31 cellular contexts compared by ENCODE assay signal in the genomic region with DNA sequence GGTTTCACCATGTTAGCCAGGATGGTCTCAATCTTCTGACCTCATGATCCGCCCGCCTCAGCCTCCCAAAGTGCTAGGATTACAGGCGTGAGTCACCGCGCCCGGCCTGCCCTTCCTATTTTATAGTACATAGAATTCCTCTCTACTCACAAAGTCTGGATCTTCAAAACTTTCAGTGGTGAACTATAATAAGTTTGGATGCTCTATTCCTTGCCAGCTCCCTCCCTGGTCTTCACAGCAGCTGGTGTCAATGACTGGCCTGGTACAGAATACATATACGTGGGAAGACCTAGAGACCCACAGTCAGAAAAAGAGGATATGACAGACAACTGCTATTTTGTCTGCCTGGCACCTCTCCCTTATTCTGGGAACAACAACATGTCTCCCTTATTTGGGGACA. TPM values are rescaled to one million over a fixed set of nuclear protein-coding genes. Genes with fewer than 3 reads are reported as not detected.
DNase-seq lines count a peak whose midpoint lies in the region; ATAC-seq, FAIRE-seq and TF ChIP-seq lines count a peak whose summit lies in the region.
"Had no signal": no experiment of that assay in that cellular context is flagged by ENCODE, and none has a peak within 500 bp of the region (broad histone marks: within the 10 kb centered on the region; RNA-seq: fewer than 3 reads in every experiment).

No MANE protein-coding gene starts in this region.

- peak overlapping the region; percentile 43; the same call in 1 of the 2 replicates for H3K4me2 ChIP-seq in HepG2 (ENCODE audit: low read depth, low read length)

- no peak for TF ChIP-seq CTCF in HepG2 (CRISPR knock-in tag; IDR thresholded peaks at IDR 0.05)
- no peak for TF ChIP-seq CTCF in right lobe of liver (IDR thresholded peaks at IDR 0.05)
- no peak for TF ChIP-seq CTCF in endodermal cell (conservative IDR thresholded peaks at IDR 0.05)
- no peak for TF ChIP-seq CTCF in nephron progenitor cell (IDR thresholded peaks at IDR 0.05)
- no peak for TF ChIP-seq CTCF in type B pancreatic cell (conservative IDR thresholded peaks at IDR 0.05)

- peaks cover 86% of the 10 kb centered on the region for H3K79me2 ChIP-seq in HepG2 (ENCODE audit: insufficient read depth, low read length)

- H3K4me3 Mint-ChIP-seq in endodermal cell: peak overlapping the region; percentile 13
- H3K4me3 Mint-ChIP-seq in nephron progenitor cell: no peak overlapping the region
- H3K4me3 Mint-ChIP-seq in type B pancreatic cell: no peak overlapping the region
- H3K4me3 Mint-ChIP-seq: activated CD4-positive, alpha-beta T cell treated with anti-CD3 and anti-CD28 coated beads for 36 hours; activated naive CD8-positive, alpha-beta T cell treated with anti-CD3 and anti-CD28 coated beads for 36 hours; CD4-positive, alpha-beta memory T cell; stimulated activated naive CD8-positive, alpha-beta T cell treated with anti-CD3 and anti-CD28 coated beads, Interleukin-15, amount 100 ng/mL, for 72 hours had no signal

- ATAC-seq in HepG2 (peak; percentile 52), right lobe of liver (no peak), GM18873 (IDR thresholded peaks at IDR 0.05; ENCODE audit: low FRiP score, unreplicated experiment) (no peak), GM18505 (IDR thresholded peaks at IDR 0.05; ENCODE audit: unreplicated experiment) (no peak)
- ATAC-seq: activated CD4-positive, alpha-beta T cell treated with anti-CD3 and anti-CD28 coated beads for 36 hours; pancreas; stimulated activated naive CD8-positive, alpha-beta T cell treated with anti-CD3 and anti-CD28 coated beads, Interleukin-15, amount 100 ng/mL, for 72 hours had no signal

- TF ChIP-seq EP300 in HepG2 (IDR thresholded peaks at IDR 0.05; ENCODE audit: low read depth in 2 of 2, low read length in 2 of 2) (no peak), HepG2 (CRISPR knock-in tag; IDR thresholded peaks at IDR 0.05; ENCODE audit: borderline replicate concordance) (no peak)

- no peaks in the 10 kb centered on the region for H3K9me3 ChIP-seq in HepG2 (ENCODE audit: low read length)
- H3K9me3 ChIP-seq in right lobe of liver: no peaks in the 10 kb centered on the region
- no peaks in the 10 kb centered on the region for H3K9me3 ChIP-seq in endodermal cell (ENCODE audit: control insufficient read depth, low read length)
- H3K9me3 ChIP-seq: HAP-1, pancreas, thyroid gland had no signal

- H3K27ac ChIP-seq in HepG2 (ENCODE audit: extremely low read length, insufficient read depth, low read length) (peak overlapping the region; percentile 62), right lobe of liver (no peak overlapping the region), endodermal cell (ENCODE audit: low read depth, low read length) (no peak overlapping the region)
- H3K27ac ChIP-seq: pancreas, SJCRH30, thyroid gland had no signal

- WGBS in HepG2 (ENCODE audit: low lambda C conversion rate): 96% methylated on average over 7 of the region's 7 CpGs
- WGBS in right lobe of liver (ENCODE audit: insufficient coverage, low coverage, low lambda C conversion rate, missing lambda C conversion rate): 94% methylated on average over 6 of the region's 7 CpGs
- WGBS in endodermal cell (ENCODE audit: insufficient coverage in 1 of 2, insufficient read length in 1 of 2), 2 experiments: 95 to 100% methylated on average over 7 of the region's 7 CpGs

- H3K4me3 ChIP-seq in HepG2 (replicated peaks in 1 of 3; ENCODE audit: insufficient read depth in 1 of 3, low read depth in 2 of 3, low read length in 3 of 3) (no peak overlapping the region), right lobe of liver (no peak overlapping the region), endodermal cell (ENCODE audit: low read length) (peak overlapping the region; percentile 67)
- H3K4me3 ChIP-seq: HAP-1, pancreas, SJCRH30, thyroid gland had no signal

- FAIRE-seq in HepG2 (lab: Jason Lieb, UNC): no peak
- FAIRE-seq: pancreas had no signal

- POLR2A ChIA-PET in HepG2 (lab: Yijun Ruan, JAX): interaction anchor here (1.0 to 1.1 kb wide), 2 partner anchors 40 to 41 kb away, joined by 3 to 5 read pairs; partner anchors contain the start of gene ARHGAP12

- BruUV-seq in HepG2 (replicated peaks; lab: Mats Ljungman, UMichigan): no TSS peak

- intact Hi-C loops in HepG2 (cut with micrococcal nuclease; ENCODE audit: unreplicated experiment): no loop called here
- intact Hi-C loops in right lobe of liver (cut with DNase I): no loop called here

- peaks cover 0 to 8% of the 10 kb centered on the region in 2 experiments; a peak in 1 of 5 replicates for H3K36me3 ChIP-seq in HepG2 (replicated peaks in 1 of 2; ENCODE audit: control insufficient read depth in 1 of 2, insufficient read depth in 2 of 2, low read length in 2 of 2)
- H3K36me3 ChIP-seq in right lobe of liver: no peaks in the 10 kb centered on the region
- peaks cover 7% of the 10 kb centered on the region for H3K36me3 ChIP-seq in endodermal cell (ENCODE audit: control insufficient read depth, insufficient read depth, low read length)
- H3K36me3 ChIP-seq: HAP-1, pancreas, thyroid gland had no signal

- H2AFZ ChIP-seq in HepG2 (ENCODE audit: low read length): no peak overlapping the region

- TF ChIP-seq RAD21 in HepG2 (CRISPR knock-in tag; IDR thresholded peaks at IDR 0.05): no peak

- H3K27ac Mint-ChIP-seq in endodermal cell: peak overlapping the region; percentile 45
- peak overlapping the region; percentile 49 for H3K27ac Mint-ChIP-seq in nephron progenitor cell
- H3K27ac Mint-ChIP-seq in type B pancreatic cell: peak overlapping the region; percentile 12
- H3K27ac Mint-ChIP-seq: activated CD4-positive, alpha-beta T cell treated with anti-CD3 and anti-CD28 coated beads for 36 hours; activated naive CD8-positive, alpha-beta T cell treated with anti-CD3 and anti-CD28 coated beads for 36 hours; stimulated activated naive CD8-positive, alpha-beta T cell treated with anti-CD3 and anti-CD28 coated beads, Interleukin-15, amount 100 ng/mL, for 72 hours had no signal

- H3K4me1 Mint-ChIP-seq in endodermal cell (peaks cover 60% of the 10 kb centered on the region), nephron progenitor cell (peaks cover 4% of the 10 kb centered on the region), type B pancreatic cell (ENCODE audit: unreplicated experiment) (peaks cover 14% of the 10 kb centered on the region)

- in situ Hi-C loops in HepG2 (cut with HindIII; ENCODE audit: extremely low pct_ligation_motif_present, low pct_unique_long_range_greater_than_20kb): no loop called here

- H4K20me1 ChIP-seq in HepG2 (ENCODE audit: insufficient read depth, low read length): peaks cover 7% of the 10 kb centered on the region

- DNase-seq in HepG2 (ENCODE audit: low spot score): no peak
- DNase-seq in right lobe of liver: no peak
- no peak for DNase-seq in endodermal cell
- DNase-seq in nephron progenitor cell: no peak
- DNase-seq in type B pancreatic cell (ENCODE audit: extremely low spot score, unreplicated experiment): no peak
- no peak for DNase-seq in GDM1 (lab: John Stamatoyannopoulos, UW)
- DNase-seq: activated CD4-positive, alpha-beta T cell treated with anti-CD3 and anti-CD28 coated beads for 36 hours; activated effector memory CD4-positive, alpha-beta T cell treated with Interleukin-2 at 50 U/mL for 16 hours; activated naive CD8-positive, alpha-beta T cell treated with anti-CD3 and anti-CD28 coated beads for 36 hours; AML-193; aorta; caudate nucleus; CD4-positive, alpha-beta memory T cell; DMS 273 treated with DMSO at 0.1 percent for 48 hours; EL; glutamatergic neuron; islet precursor cell; NCI-H1092 treated with DMSO at 0.1 percent for 48 hours; NCI-H1694 treated with DMSO at 0.1 percent for 48 hours; NCI-H446 treated with DMSO at 0.1 percent for 48 hours; pancreas; retina; SJCRH30; stimulated activated CD4-positive, alpha-beta T cell treated with anti-CD3 and anti-CD28 coated beads, Interleukin-1b, Interleukin-23, amount 100 ng/mL, for 48 hours; stimulated activated naive CD8-positive, alpha-beta T cell treated with anti-CD3 and anti-CD28 coated beads, Interleukin-15, amount 100 ng/mL, for 72 hours; SW 1271; T-helper 9 cell; thyroid gland had no signal

- H3K27me3 Mint-ChIP-seq in endodermal cell (ENCODE audit: insufficient read depth): no peaks in the 10 kb centered on the region
- no peaks in the 10 kb centered on the region for H3K27me3 Mint-ChIP-seq in nephron progenitor cell (ENCODE audit: low read depth, poor library complexity)
- H3K27me3 Mint-ChIP-seq in type B pancreatic cell: no peaks in the 10 kb centered on the region
- H3K27me3 Mint-ChIP-seq: activated CD4-positive, alpha-beta T cell treated with anti-CD3 and anti-CD28 coated beads for 36 hours; activated naive CD8-positive, alpha-beta T cell treated with anti-CD3 and anti-CD28 coated beads for 36 hours; CD4-positive, alpha-beta memory T cell; stimulated activated naive CD8-positive, alpha-beta T cell treated with anti-CD3 and anti-CD28 coated beads, Interleukin-15, amount 100 ng/mL, for 72 hours had no signal

- H3K9me3 Mint-ChIP-seq in endodermal cell (peaks cover 6% of the 10 kb centered on the region), nephron progenitor cell (peaks cover 16% of the 10 kb centered on the region), type B pancreatic cell (no peaks in the 10 kb centered on the region)
- H3K9me3 Mint-ChIP-seq: CD4-positive, alpha-beta memory T cell had no signal

- H3K36me3 Mint-ChIP-seq in endodermal cell (ENCODE audit: low read depth): peaks cover 15% of the 10 kb centered on the region
- H3K36me3 Mint-ChIP-seq in nephron progenitor cell (ENCODE audit: low read depth): peaks cover 58% of the 10 kb centered on the region
- peaks cover 27% of the 10 kb centered on the region for H3K36me3 Mint-ChIP-seq in type B pancreatic cell

- no peaks in the 10 kb centered on the region for H3K27me3 ChIP-seq in HepG2 (ENCODE audit: control insufficient read depth in 1 of 2, insufficient read depth in 2 of 2, low read length in 2 of 2)
- no peaks in the 10 kb centered on the region for H3K27me3 ChIP-seq in right lobe of liver
- H3K27me3 ChIP-seq in endodermal cell (ENCODE audit: control insufficient read depth, insufficient read depth, low read length, poor library complexity, severe bottlenecking): no peaks in the 10 kb centered on the region
- H3K27me3 ChIP-seq: pancreas, thyroid gland had no signal

- no peak overlapping the region for H3K9ac ChIP-seq in HepG2 (ENCODE audit: insufficient read depth, low read depth, low read length)
- no peak overlapping the region for H3K9ac ChIP-seq in endodermal cell (ENCODE audit: extremely low read depth, low read length, poor library complexity, severe bottlenecking)

- CTCF ChIA-PET in HepG2 (lab: Yijun Ruan, JAX; ENCODE audit: low intra/inter-chr PET ratio, low total read pairs): no interaction called here

- H3K4me1 ChIP-seq in HepG2 (ENCODE audit: insufficient read depth, low read length): peaks cover 70% of the 10 kb centered on the region
- H3K4me1 ChIP-seq in right lobe of liver: peaks cover 0 to 8% (median 0%) of the 10 kb centered on the region in 4 donors
- peaks cover 7% of the 10 kb centered on the region for H3K4me1 ChIP-seq in endodermal cell (ENCODE audit: control insufficient read depth, insufficient read depth, low read length)

- TF ChIP-seq POLR2A in HepG2 (IDR thresholded peaks at IDR 0.05; ENCODE audit: insufficient read depth in 1 of 2, low read depth in 2 of 2, low read length in 2 of 2) (no peak), right lobe of liver (IDR thresholded peaks at IDR 0.05) (no peak), GM18505 (IDR thresholded peaks at IDR 0.05; ENCODE audit: borderline replicate concordance, extremely low read depth, insufficient read depth, insufficient read length) (no peak)

RNA-seq across cellular contexts. Expression of gene ARHGAP12, which starts 40.8 kb away (rescaled TPM):
- total RNA-seq in HepG2 (2016; rRNA removed; fragmentation: Illumina TruSeq; extraction: Trizol): 54.6 and 64.4 TPM in 2 replicates
- total RNA-seq in HepG2 (2016; cell fraction: cytosol; rRNA removed; fragmentation: Illumina TruSeq; extraction: Trizol; ENCODE audit: low read depth): 245 and 284 TPM in 2 replicates
- 54.1 and 61.8 TPM in 2 replicates for total RNA-seq in HepG2 (2016; cell fraction: insoluble cytoplasmic fraction; rRNA removed; fragmentation: Illumina TruSeq; extraction: Trizol)
- total RNA-seq in HepG2 (2016; cell fraction: membrane; rRNA removed; fragmentation: Illumina TruSeq; extraction: Trizol): 83.7 and 98.1 TPM in 2 replicates
- total RNA-seq in HepG2 (2016; cell fraction: nucleus; rRNA removed; fragmentation: Illumina TruSeq; extraction: Trizol): 58.3 and 61.0 TPM in 2 replicates
- polyA plus RNA-seq in HepG2 (2011; rRNA removed): 15.9 and 25.0 TPM in 2 replicates
- polyA plus RNA-seq in HepG2 (2011; cell fraction: cytosol; rRNA removed): 7.7 and 11.1 TPM in 2 replicates
- 18.5 and 19.2 TPM in 2 replicates for polyA plus RNA-seq in HepG2 (2011; cell fraction: nucleus; rRNA removed)
- polyA plus RNA-seq in HepG2 (2012): 15.2 and 21.2 TPM in 2 replicates
- 0.86 and 0.93 TPM in 2 replicates for polyA plus RNA-seq in HepG2 (2016; cell fraction: cytosol; fragmentation: Illumina TruSeq; extraction: Trizol; ENCODE audit: low read depth)
- polyA plus RNA-seq in HepG2 (2016; cell fraction: insoluble cytoplasmic fraction; fragmentation: Illumina TruSeq; extraction: Trizol; ENCODE audit: low read depth): 44.3 and 46.9 TPM in 2 replicates
- polyA plus RNA-seq in HepG2 (2016; cell fraction: membrane; fragmentation: Illumina TruSeq; extraction: Trizol; ENCODE audit: low read depth): 6.4 and 6.9 TPM in 2 replicates
- 52.4 and 57.1 TPM in 2 replicates for polyA plus RNA-seq in HepG2 (2016; cell fraction: nucleus; fragmentation: Illumina TruSeq; extraction: Trizol; ENCODE audit: insufficient read depth, low read depth)
- polyA minus RNA-seq in HepG2 (2011; rRNA and poly(A)+ RNA removed; ENCODE audit: low replicate concordance): 3.7 and 13.7 TPM in 2 replicates
- polyA minus RNA-seq in HepG2 (2011; cell fraction: cytosol; rRNA and poly(A)+ RNA removed): 36.2 and 37.1 TPM in 2 replicates
- polyA minus RNA-seq in HepG2 (2011; cell fraction: nucleus; rRNA and poly(A)+ RNA removed): 132 TPM in 2 replicates
- total RNA-seq in right lobe of liver: 10 to 100 TPM; 12.1 to 24.8 (median 17.6) TPM
- total RNA-seq in endodermal cell: 10 to 100 TPM; 49.6 to 49.8 TPM
- polyA plus RNA-seq in endodermal cell (2013, experiment 1 of 2): 25.0 TPM
- polyA plus RNA-seq in endodermal cell (2013, experiment 2 of 2): 26.7 TPM
- 30.4 and 39.5 TPM in 2 replicates for total RNA-seq in type B pancreatic cell (ENCODE audit: low replicate concordance)
